In genomic region chr1:85275701-85276289, GRCh38 we compare ENCODE assay signal across 8 cellular contexts. TPM values are rescaled to one million over a fixed set of nuclear protein-coding genes. Genes with fewer than 3 reads are reported as not detected.
A peak's percentile ranks its signal among the peaks of the same experiment; 100 is the strongest.
DNase-seq lines count a peak whose midpoint lies in the region; ATAC-seq and TF ChIP-seq lines count a peak whose summit lies in the region.

No MANE protein-coding gene starts in this region.

- peak overlapping the region; percentile 90 for H3K27ac ChIP-seq in CD4-positive, alpha-beta T cell (ENCODE audit: low read depth, low read length)
- H3K27ac ChIP-seq in GM23338 (ENCODE audit: low read depth) = peak overlapping the region; percentile 96
- peak overlapping the region; percentile 93 for H3K27ac ChIP-seq in neutrophil

- H3K4me3 ChIP-seq in GM23338 = peak overlapping the region; percentile 93
- H3K4me3 ChIP-seq in epithelial cell of esophagus (ENCODE audit: low read length) = peak overlapping the region; percentile 72
- H3K4me3 ChIP-seq in neutrophil (ENCODE audit: low read depth in 1 of 2, low read length in 1 of 2) = peak overlapping the region; percentile 73 to 98

- H3K79me2 ChIP-seq in GM23338 (replicated peaks; ENCODE audit: insufficient read depth) = peaks cover 50% of the 10 kb centered on the region

- H3K27ac Mint-ChIP-seq in CD4-positive, alpha-beta T cell = peak overlapping the region; percentile 95
- H3K27ac Mint-ChIP-seq in GM23338 (peak overlapping the region; percentile 89), T-helper 17 cell (peak overlapping the region; percentile 89)

- TF ChIP-seq CTCF in CD4-positive, alpha-beta T cell (IDR thresholded peaks at IDR 0.05) = no peak
- TF ChIP-seq CTCF in GM23338 (conservative IDR thresholded peaks at IDR 0.05; ENCODE audit: low read depth in 2 of 2) (no peak), epithelial cell of esophagus (IDR thresholded peaks at IDR 0.05; ENCODE audit: insufficient read depth, low read depth, low read length, missing control alignments) (no peak), neutrophil (IDR thresholded peaks at IDR 0.05) (no peak)

- no peaks in the 10 kb centered on the region for H3K27me3 ChIP-seq in CD4-positive, alpha-beta T cell (ENCODE audit: control insufficient read depth, insufficient read depth, low read length)
- H3K27me3 ChIP-seq in GM23338 (ENCODE audit: insufficient read depth) (no peaks in the 10 kb centered on the region), neutrophil (peaks cover 14% of the 10 kb centered on the region)

- H3K4me1 Mint-ChIP-seq in CD4-positive, alpha-beta T cell (ENCODE audit: low read depth) = peaks cover 63% of the 10 kb centered on the region
- H3K4me1 Mint-ChIP-seq in GM23338 (peaks cover 38% of the 10 kb centered on the region), T-helper 17 cell (peaks cover 54% of the 10 kb centered on the region)

- H3K9me2 ChIP-seq in GM23338 (ENCODE audit: insufficient read depth) = 0 out of 2 replicates have a peak, but pooled peaks cover 3% of the 10 kb centered on the region

- H3K4me3 Mint-ChIP-seq in CD4-positive, alpha-beta T cell = peak overlapping the region; percentile 92
- H3K4me3 Mint-ChIP-seq in GM23338 (peak overlapping the region; percentile 88), T-helper 17 cell (peak overlapping the region; percentile 94)

- H4K20me1 ChIP-seq in GM23338 (replicated peaks; ENCODE audit: insufficient read depth) = peaks cover 10% of the 10 kb centered on the region; the same call in 1 of the 2 replicates

- 0 out of 2 replicates have a peak, but pooled peaks cover 6% of the 10 kb centered on the region for H3F3A ChIP-seq in GM23338 (replicated peaks; ENCODE audit: low read depth)

- POLR2A ChIA-PET in CD4-positive, alpha-beta T cell (lab: Charles Lee) = interaction anchor here (0.6 to 3.8 kb wide), 23 partner anchors 7 to 1638 kb away, joined by 3 to 104 read pairs (median 6); partner anchors contain the start of genes C1orf52, CTBS, GNG5 and HS2ST1

- peaks cover 37% of the 10 kb centered on the region for H3K36me3 Mint-ChIP-seq in CD4-positive, alpha-beta T cell (ENCODE audit: low read depth)
- H3K36me3 Mint-ChIP-seq in GM23338 (ENCODE audit: low read depth) (peaks cover 4% of the 10 kb centered on the region), T-helper 17 cell (ENCODE audit: low read depth) (peaks cover 4% of the 10 kb centered on the region)

- H3K4me2 ChIP-seq in GM23338 = peak overlapping the region; percentile 84

- peaks cover 4% of the 10 kb centered on the region for H3K36me3 ChIP-seq in GM23338 (ENCODE audit: insufficient read depth)
- H3K36me3 ChIP-seq in neutrophil = peaks cover 18% of the 10 kb centered on the region

- H3K4me1 ChIP-seq in GM23338 (ENCODE audit: insufficient read depth) (peaks cover 14% of the 10 kb centered on the region), neutrophil (ENCODE audit: control insufficient read depth in 1 of 2, insufficient read depth in 1 of 2, low read depth in 1 of 2, low read length in 1 of 2) (peaks cover 45 to 54% of the 10 kb centered on the region in 2 experiments)

- H3K9me3 Mint-ChIP-seq in CD4-positive, alpha-beta T cell = no peaks in the 10 kb centered on the region
- H3K9me3 Mint-ChIP-seq in GM23338 = peaks cover 3% of the 10 kb centered on the region; the same call in 1 of the 3 replicates

- H3K27me3 Mint-ChIP-seq in CD4-positive, alpha-beta T cell = no peaks in the 10 kb centered on the region
- H3K27me3 Mint-ChIP-seq in GM23338 (ENCODE audit: insufficient read depth, low read depth, poor library complexity) (peaks cover 10% of the 10 kb centered on the region), T-helper 17 cell (no peaks in the 10 kb centered on the region)

- H3K9me3 ChIP-seq in CD4-positive, alpha-beta T cell (ENCODE audit: control insufficient read depth, low read length) = no peaks in the 10 kb centered on the region
- H3K9me3 ChIP-seq in T-helper 17 cell (ENCODE audit: control insufficient read depth, low read length, poor library complexity, severe bottlenecking) (no peaks in the 10 kb centered on the region), neutrophil (no peaks in the 10 kb centered on the region)

- DNase-seq in CD4-positive, alpha-beta T cell = peak in 4 of 10 experiments; percentile 5 to 15 (median 6)
- peak; percentile 66 for DNase-seq in GM23338 (ENCODE audit: low spot score)
- DNase-seq in T-helper 17 cell = peak in 1 of 3 donors; percentile 26
- peak; percentile 31 for DNase-seq in epithelial cell of esophagus (ENCODE audit: low read depth)
- DNase-seq in activated gamma-delta T cell treated with Interleukin-2 at 50 U/mL for 16 hours = no peak
- no peak for DNase-seq in putamen (ENCODE audit: low spot score)

- CTCF ChIA-PET in CD4-positive, alpha-beta T cell (lab: Charles Lee) = interaction anchor here (1.1 to 11.2 kb wide), 3 partner anchors 16 to 331 kb away, joined by 5 to 119 read pairs (median 27); partner anchors contain the start of gene C1orf52

- no peak for ATAC-seq in CD4-positive, alpha-beta T cell (ENCODE audit: poor library complexity)
- ATAC-seq in GM23338 = peak; percentile 9
- ATAC-seq in T-helper 17 cell = no peak
- no peak for ATAC-seq in GM18909 (IDR thresholded peaks at IDR 0.05; ENCODE audit: poor library complexity, unreplicated experiment)

- H2AFZ ChIP-seq in GM23338 = peak overlapping the region; percentile 69; the same call in 1 of the 2 replicates

- intact Hi-C loops in CD4-positive, alpha-beta T cell (cut with DNase I, micrococcal nuclease) = loop anchor here (1.0 to 10.0 kb wide), 11 partner anchors 10 to 771 kb away; partner anchors contain the start of genes CTBS (in 2 of the 2), C1orf52 (in 1 of the 2), GNG5 (in 1 of the 2) and SPATA1 (in 1 of the 2)

TF ChIP-seq in GM23338, 12 proteins besides CTCF, POLR2A, EP300 and RAD21 (continues in another document):
- no peak for TF ChIP-seq EZH2 (IDR thresholded peaks at IDR 0.05; ENCODE audit: low read depth, unreplicated experiment)
- TF ChIP-seq REST (IDR thresholded peaks at IDR 0.05; ENCODE audit: unreplicated experiment) = no peak
- TF ChIP-seq STAT1 (IDR thresholded peaks at IDR 0.05; ENCODE audit: unreplicated experiment) = no peak
- no peak for TF ChIP-seq ZNF331 (CRISPR knock-in tag; IDR thresholded peaks at IDR 0.05; ENCODE audit: low read depth)
- TF ChIP-seq EZH2phosphoT487 (IDR thresholded peaks at IDR 0.05; ENCODE audit: unreplicated experiment) = no peak
- TF ChIP-seq, protein P1, sequence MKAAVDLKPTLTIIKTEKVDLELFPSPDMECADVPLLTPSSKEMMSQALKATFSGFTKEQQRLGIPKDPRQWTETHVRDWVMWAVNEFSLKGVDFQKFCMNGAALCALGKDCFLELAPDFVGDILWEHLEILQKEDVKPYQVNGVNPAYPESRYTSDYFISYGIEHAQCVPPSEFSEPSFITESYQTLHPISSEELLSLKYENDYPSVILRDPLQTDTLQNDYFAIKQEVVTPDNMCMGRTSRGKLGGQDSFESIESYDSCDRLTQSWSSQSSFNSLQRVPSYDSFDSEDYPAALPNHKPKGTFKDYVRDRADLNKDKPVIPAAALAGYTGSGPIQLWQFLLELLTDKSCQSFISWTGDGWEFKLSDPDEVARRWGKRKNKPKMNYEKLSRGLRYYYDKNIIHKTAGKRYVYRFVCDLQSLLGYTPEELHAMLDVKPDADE (IDR thresholded peaks at IDR 0.05) = no peak
- no peak for TF ChIP-seq NANOG (IDR thresholded peaks at IDR 0.05; ENCODE audit: borderline replicate concordance)

RNA-seq across cellular contexts. Expression of gene BCL10, which starts 0.6 kb away (rescaled TPM):
- 10 to 100 TPM; 50.0 to 52.0 TPM for total RNA-seq in CD4-positive, alpha-beta T cell
- 23.1 and 27.8 TPM in 2 replicates for total RNA-seq in GM23338 (2014; rRNA removed; shearing (Covaris generic))
- polyA plus RNA-seq in GM23338 (2016; fragmentation: Nextera tagmentation; extraction: Ambion mirVana) = 28.8 and 33.7 TPM in 2 replicates
- total RNA-seq in T-helper 17 cell = 10 to 100 TPM; 49.8 to 51.9 TPM

RNA-seq across cellular contexts. Expression of gene C1orf52, which starts 16.3 kb away (rescaled TPM):
- total RNA-seq in CD4-positive, alpha-beta T cell = 10 to 100 TPM; 62.4 to 66.6 TPM
- total RNA-seq in GM23338 (2014; rRNA removed; shearing (Covaris generic)) = 35.6 and 39.7 TPM in 2 replicates
- polyA plus RNA-seq in GM23338 (2016; fragmentation: Nextera tagmentation; extraction: Ambion mirVana) = 102 and 107 TPM in 2 replicates
- 10 to 100 TPM; 51.5 to 51.7 TPM for total RNA-seq in T-helper 17 cell

Comparison
In these comparisons a context has a peak if more than half of its experiments do, and no peak if none do; other contexts are left out.
1. DNase-seq: peak in GM23338 (single experiment) and epithelial cell of esophagus (single experiment); none in activated gamma-delta T cell treated with Interleukin-2 at 50 U/mL for 16 hours (single experiment) and putamen (single experiment).
2. Peak in every context shown above with its lines, with median percentiles within 50 percentile points of each other: H3K27ac ChIP-seq, H3K27ac Mint-ChIP-seq, H3K4me3 Mint-ChIP-seq and H3K4me3 ChIP-seq.